8 cellular contexts compared by ENCODE assay signal in genomic region chr10:102669206-102670064, GRCh38. TPM values are rescaled to one million over a fixed set of nuclear protein-coding genes. Genes with fewer than 3 reads are reported as not detected.
A peak's percentile ranks its signal among the peaks of the same experiment; 100 is the strongest.
DNase-seq lines count a peak whose midpoint lies in the region; ATAC-seq and TF ChIP-seq lines count a peak whose summit lies in the region.

No MANE protein-coding gene starts in this region.

- DNase-seq in BE2C: peak; percentile 51
- peak; percentile 53 for DNase-seq in KBM-7
- no peak for DNase-seq in naive thymus-derived CD8-positive, alpha-beta T cell

- H3K27me3 ChIP-seq in BE2C: no peaks in the 10 kb centered on the region

- no peaks in the 10 kb centered on the region for H3K36me3 ChIP-seq in BE2C

- no peaks in the 10 kb centered on the region for H3K36me3 Mint-ChIP-seq in naive thymus-derived CD8-positive, alpha-beta T cell

- H3K4me3 ChIP-seq in BE2C (ENCODE audit: low read depth, low read length): no peak overlapping the region

- H3K4me1 ChIP-seq in BE2C: peaks cover 35% of the 10 kb centered on the region

- peak overlapping the region in 8 of 10 donors; percentile 4 to 76 (median 46) for H3K27ac Mint-ChIP-seq in naive thymus-derived CD8-positive, alpha-beta T cell

- no peak for ATAC-seq in naive thymus-derived CD8-positive, alpha-beta T cell
- no peak for ATAC-seq in HG02763 (IDR thresholded peaks at IDR 0.05; ENCODE audit: unreplicated experiment)
- ATAC-seq in GM21576 (IDR thresholded peaks at IDR 0.05; ENCODE audit: unreplicated experiment): no peak
- no peak for ATAC-seq in HG03439 (IDR thresholded peaks at IDR 0.05; ENCODE audit: unreplicated experiment)
- ATAC-seq in GM21619 (IDR thresholded peaks at IDR 0.05; ENCODE audit: unreplicated experiment): no peak

- peaks cover 25 to 62% (median 45%) of the 10 kb centered on the region in 4 donors for H3K4me1 Mint-ChIP-seq in naive thymus-derived CD8-positive, alpha-beta T cell

- no peaks in the 10 kb centered on the region for H3K9me3 ChIP-seq in BE2C

- peak overlapping the region; percentile 87 for H3K27ac ChIP-seq in cingulate gyrus (ENCODE audit: low read depth, low read length)

- no peaks in the 10 kb centered on the region for H3K9me3 Mint-ChIP-seq in naive thymus-derived CD8-positive, alpha-beta T cell

- POLR2A ChIA-PET in naive thymus-derived CD8-positive, alpha-beta T cell (lab: Charles Lee): interaction anchor here (1.0 to 29.2 kb wide), 4 partner anchors 9 to 46 kb away, joined by 3 to 624 read pairs (median 7); partner anchors contain the start of gene TRIM8

- peak; percentile 62 for TF ChIP-seq CTCF in BE2C (IDR thresholded peaks at IDR 0.05; ENCODE audit: low read depth, low read length)

- in situ Hi-C loops in KBM-7 (cut with MboI; ENCODE audit: low pct_unique_long_range_greater_than_20kb, low sequenced_read_pairs): no loop called here

- no peaks in the 10 kb centered on the region for H3K27me3 Mint-ChIP-seq in naive thymus-derived CD8-positive, alpha-beta T cell

- H3K4me3 Mint-ChIP-seq in naive thymus-derived CD8-positive, alpha-beta T cell: peak overlapping the region in 1 of 10 donors; percentile 22

RNA-seq across cellular contexts. Expression of gene TRIM8, which starts 25.2 kb away (rescaled TPM):
- polyA plus RNA-seq in BE2C (2012; ENCODE audit: insufficient read depth, insufficient read length, low read depth): 148 TPM
- total RNA-seq in naive thymus-derived CD8-positive, alpha-beta T cell: 10 to 100 TPM; 61.4 to 67.3 TPM
- polyA plus RNA-seq in naive thymus-derived CD8-positive, alpha-beta T cell: 10 to 100 TPM; 27.5 to 53.2 (median 34.7) TPM

RNA-seq across cellular contexts. Expression of gene ARL3, which starts 44.8 kb away (rescaled TPM):
- polyA plus RNA-seq in BE2C (2012; ENCODE audit: insufficient read depth, insufficient read length, low read depth): 17.9 TPM
- total RNA-seq in naive thymus-derived CD8-positive, alpha-beta T cell: 1 to 10 TPM; 3.6 to 3.8 TPM
- polyA plus RNA-seq in naive thymus-derived CD8-positive, alpha-beta T cell: 1 to 10 TPM; 3.7 to 4.4 (median 3.9) TPM

RNA-seq across cellular contexts. Expression of gene SFXN2, which starts 45.0 kb away (rescaled TPM):
- polyA plus RNA-seq in BE2C (2012; ENCODE audit: insufficient read depth, insufficient read length, low read depth): 4.8 TPM
- total RNA-seq in naive thymus-derived CD8-positive, alpha-beta T cell: 10 to 100 TPM; 30.0 to 32.6 TPM
- 10 to 100 TPM in 1 of 3 donors, 1 to 10 TPM in 2; 6.6 to 16.5 (median 9.0) TPM for polyA plus RNA-seq in naive thymus-derived CD8-positive, alpha-beta T cell

Comparison
In these comparisons a context has a peak if more than half of its experiments do, and no peak if none do; other contexts are left out.
1. DNase-seq: peak in BE2C (single experiment) and KBM-7 (single experiment); none in naive thymus-derived CD8-positive, alpha-beta T cell (0 of 10).